In the genomic region with DNA sequence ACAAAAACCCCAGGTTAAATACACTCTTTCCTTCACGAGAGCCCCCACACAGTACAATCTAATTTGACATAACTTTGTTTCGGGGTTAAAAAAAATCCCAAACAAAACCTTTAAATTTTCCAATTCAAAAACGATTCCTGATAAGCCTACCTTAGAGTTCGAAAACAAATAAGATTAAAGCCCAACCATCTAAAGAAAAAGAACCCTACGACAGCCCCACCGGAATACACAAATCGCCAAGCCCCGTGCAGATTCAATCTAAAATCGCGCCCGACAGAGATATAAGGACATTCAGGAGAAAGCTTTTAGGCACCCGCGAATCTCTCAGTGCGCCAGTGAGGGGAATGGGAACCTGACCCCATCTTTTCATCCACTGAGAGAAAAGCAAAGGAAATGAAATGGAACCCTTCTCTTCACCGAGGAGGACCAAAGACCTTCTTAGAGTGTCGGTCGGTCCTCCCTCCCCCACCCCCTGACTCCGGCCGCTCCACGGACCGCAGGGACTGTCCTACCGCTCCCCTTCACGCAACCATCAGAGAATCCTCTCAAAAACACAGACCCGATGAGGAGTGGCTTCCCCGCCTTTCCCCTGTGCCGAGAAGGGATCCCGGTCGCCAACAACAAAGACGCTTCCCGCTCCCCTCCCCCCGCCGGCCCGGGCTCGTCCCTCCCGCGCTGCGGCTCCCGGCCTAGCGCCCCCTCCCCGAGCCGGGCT, we compare ENCODE assay signal across 8 cellular contexts. TPM values are rescaled to one million over a fixed set of nuclear protein-coding genes. Genes with fewer than 3 reads are reported as not detected.
DNase-seq lines count a peak whose midpoint lies in the region; ATAC-seq and TF ChIP-seq lines count a peak whose summit lies in the region.

No MANE protein-coding gene starts in this region.

- H3K36me3 ChIP-seq in SJCRH30 (peaks cover 6% of the 10 kb centered on the region), ascending aorta (peaks cover 0 to 4% of the 10 kb centered on the region in 2 donors), right atrium auricular region (no peaks in the 10 kb centered on the region)

- H3K27ac ChIP-seq in SJCRH30 (peak overlapping the region; percentile 60), ascending aorta (peak overlapping the region; percentile 92 to 96), right atrium auricular region (peak overlapping the region; percentile 93 to 97)

- intact Hi-C loops in ascending aorta (cut with DNase I), result loop anchor here (2.0 to 10.0 kb wide), 5 partner anchors 31 to 1655 kb away; a partner anchor contains a TSS

- no peaks in the 10 kb centered on the region for H3K4me1 ChIP-seq in SJCRH30
- peaks cover 2 to 13% of the 10 kb centered on the region in 2 donors for H3K4me1 ChIP-seq in ascending aorta
- peaks cover 0 to 26% of the 10 kb centered on the region in 2 donors for H3K4me1 ChIP-seq in right atrium auricular region

- H3K9me3 ChIP-seq in SJCRH30 (replicated peaks) (no peaks in the 10 kb centered on the region), ascending aorta (no peaks in the 10 kb centered on the region), right atrium auricular region (no peaks in the 10 kb centered on the region)

- peak; percentile 16 for ATAC-seq in HG03432 (IDR thresholded peaks at IDR 0.05; ENCODE audit: unreplicated experiment)

- TF ChIP-seq CTCF in ascending aorta (IDR thresholded peaks at IDR 0.05) (no peak), right atrium auricular region (IDR thresholded peaks at IDR 0.05) (no peak)

- H3K27me3 ChIP-seq in SJCRH30, result no peaks in the 10 kb centered on the region
- no peaks in the 10 kb centered on the region for H3K27me3 ChIP-seq in ascending aorta
- H3K27me3 ChIP-seq in right atrium auricular region, result no peaks in the 10 kb centered on the region

- H3K4me3 ChIP-seq in SJCRH30 (peak overlapping the region; percentile 75), ascending aorta (peak overlapping the region; percentile 70 to 96), right atrium auricular region (peak overlapping the region; percentile 85 to 97)

- peak; percentile 5 for DNase-seq in activated T-cell treated with anti-CD3 and anti-CD28 coated beads for 1 hour (ENCODE audit: low read depth)
- no peak for DNase-seq in activated T-cell treated with anti-CD3 and anti-CD28 coated beads, Interleukin-2, amount 50 U/mL, for 1 hour
- DNase-seq in SJCRH30, result peak; percentile 61 to 76
- DNase-seq in ascending aorta (ENCODE audit: low spot score in 2 of 2), result peak in 1 of 2 donors; percentile 66
- DNase-seq in right atrium auricular region (ENCODE audit: low spot score), result peak; percentile 59
- peak; percentile 53 for DNase-seq in pons (ENCODE audit: low spot score)
- DNase-seq in NCI-H2196 treated with DMSO at 0.1 percent for 48 hours (lab: John Stamatoyannopoulos, UW; ENCODE audit: unreplicated experiment), result no peak

RNA-seq across cellular contexts. Expression of a gene that starts 0.9 kb away (rescaled TPM):
- 43.2 and 48.2 TPM in 2 replicates for total RNA-seq in SJCRH30 (2014; rRNA removed; shearing (Covaris generic))
- total RNA-seq in ascending aorta (20.5 TPM), right atrium auricular region (10 to 100 TPM; 13.0 to 14.1 TPM)

RNA-seq across cellular contexts. Expression of a gene that starts 1.4 kb away (rescaled TPM):
- 26.4 and 28.3 TPM in 2 replicates for total RNA-seq in SJCRH30 (2014; rRNA removed; shearing (Covaris generic))
- total RNA-seq in ascending aorta, result 2.6 TPM
- total RNA-seq in right atrium auricular region, result 1 to 10 TPM; 5.5 to 9.0 TPM

Comparison
In these comparisons a context has a peak if more than half of its experiments do, and no peak if none do; other contexts are left out.
1. DNase-seq: peak in activated T-cell treated with anti-CD3 and anti-CD28 coated beads for 1 hour (single experiment), SJCRH30 (2 of 2), right atrium auricular region (single experiment) and pons (single experiment); none in activated T-cell treated with anti-CD3 and anti-CD28 coated beads, Interleukin-2, amount 50 U/mL, for 1 hour (single experiment) and NCI-H2196 treated with DMSO at 0.1 percent for 48 hours (single experiment).
2. Peak in every context shown above with its lines, with median percentiles within 50 percentile points of each other: H3K27ac ChIP-seq and H3K4me3 ChIP-seq.